ENCODE assay signal across 1 cellular context in genomic region chr14:76762617-76763361, GRCh38.
A peak's percentile ranks its signal among the peaks of the same experiment; 100 is the strongest.
TF ChIP-seq lines count a peak whose summit lies in the region.

No MANE protein-coding gene starts in this region.

TF ChIP-seq in K562, 482 proteins besides CTCF, POLR2A, EP300 and RAD21 (continued from another document):
- TF ChIP-seq, protein P1, sequence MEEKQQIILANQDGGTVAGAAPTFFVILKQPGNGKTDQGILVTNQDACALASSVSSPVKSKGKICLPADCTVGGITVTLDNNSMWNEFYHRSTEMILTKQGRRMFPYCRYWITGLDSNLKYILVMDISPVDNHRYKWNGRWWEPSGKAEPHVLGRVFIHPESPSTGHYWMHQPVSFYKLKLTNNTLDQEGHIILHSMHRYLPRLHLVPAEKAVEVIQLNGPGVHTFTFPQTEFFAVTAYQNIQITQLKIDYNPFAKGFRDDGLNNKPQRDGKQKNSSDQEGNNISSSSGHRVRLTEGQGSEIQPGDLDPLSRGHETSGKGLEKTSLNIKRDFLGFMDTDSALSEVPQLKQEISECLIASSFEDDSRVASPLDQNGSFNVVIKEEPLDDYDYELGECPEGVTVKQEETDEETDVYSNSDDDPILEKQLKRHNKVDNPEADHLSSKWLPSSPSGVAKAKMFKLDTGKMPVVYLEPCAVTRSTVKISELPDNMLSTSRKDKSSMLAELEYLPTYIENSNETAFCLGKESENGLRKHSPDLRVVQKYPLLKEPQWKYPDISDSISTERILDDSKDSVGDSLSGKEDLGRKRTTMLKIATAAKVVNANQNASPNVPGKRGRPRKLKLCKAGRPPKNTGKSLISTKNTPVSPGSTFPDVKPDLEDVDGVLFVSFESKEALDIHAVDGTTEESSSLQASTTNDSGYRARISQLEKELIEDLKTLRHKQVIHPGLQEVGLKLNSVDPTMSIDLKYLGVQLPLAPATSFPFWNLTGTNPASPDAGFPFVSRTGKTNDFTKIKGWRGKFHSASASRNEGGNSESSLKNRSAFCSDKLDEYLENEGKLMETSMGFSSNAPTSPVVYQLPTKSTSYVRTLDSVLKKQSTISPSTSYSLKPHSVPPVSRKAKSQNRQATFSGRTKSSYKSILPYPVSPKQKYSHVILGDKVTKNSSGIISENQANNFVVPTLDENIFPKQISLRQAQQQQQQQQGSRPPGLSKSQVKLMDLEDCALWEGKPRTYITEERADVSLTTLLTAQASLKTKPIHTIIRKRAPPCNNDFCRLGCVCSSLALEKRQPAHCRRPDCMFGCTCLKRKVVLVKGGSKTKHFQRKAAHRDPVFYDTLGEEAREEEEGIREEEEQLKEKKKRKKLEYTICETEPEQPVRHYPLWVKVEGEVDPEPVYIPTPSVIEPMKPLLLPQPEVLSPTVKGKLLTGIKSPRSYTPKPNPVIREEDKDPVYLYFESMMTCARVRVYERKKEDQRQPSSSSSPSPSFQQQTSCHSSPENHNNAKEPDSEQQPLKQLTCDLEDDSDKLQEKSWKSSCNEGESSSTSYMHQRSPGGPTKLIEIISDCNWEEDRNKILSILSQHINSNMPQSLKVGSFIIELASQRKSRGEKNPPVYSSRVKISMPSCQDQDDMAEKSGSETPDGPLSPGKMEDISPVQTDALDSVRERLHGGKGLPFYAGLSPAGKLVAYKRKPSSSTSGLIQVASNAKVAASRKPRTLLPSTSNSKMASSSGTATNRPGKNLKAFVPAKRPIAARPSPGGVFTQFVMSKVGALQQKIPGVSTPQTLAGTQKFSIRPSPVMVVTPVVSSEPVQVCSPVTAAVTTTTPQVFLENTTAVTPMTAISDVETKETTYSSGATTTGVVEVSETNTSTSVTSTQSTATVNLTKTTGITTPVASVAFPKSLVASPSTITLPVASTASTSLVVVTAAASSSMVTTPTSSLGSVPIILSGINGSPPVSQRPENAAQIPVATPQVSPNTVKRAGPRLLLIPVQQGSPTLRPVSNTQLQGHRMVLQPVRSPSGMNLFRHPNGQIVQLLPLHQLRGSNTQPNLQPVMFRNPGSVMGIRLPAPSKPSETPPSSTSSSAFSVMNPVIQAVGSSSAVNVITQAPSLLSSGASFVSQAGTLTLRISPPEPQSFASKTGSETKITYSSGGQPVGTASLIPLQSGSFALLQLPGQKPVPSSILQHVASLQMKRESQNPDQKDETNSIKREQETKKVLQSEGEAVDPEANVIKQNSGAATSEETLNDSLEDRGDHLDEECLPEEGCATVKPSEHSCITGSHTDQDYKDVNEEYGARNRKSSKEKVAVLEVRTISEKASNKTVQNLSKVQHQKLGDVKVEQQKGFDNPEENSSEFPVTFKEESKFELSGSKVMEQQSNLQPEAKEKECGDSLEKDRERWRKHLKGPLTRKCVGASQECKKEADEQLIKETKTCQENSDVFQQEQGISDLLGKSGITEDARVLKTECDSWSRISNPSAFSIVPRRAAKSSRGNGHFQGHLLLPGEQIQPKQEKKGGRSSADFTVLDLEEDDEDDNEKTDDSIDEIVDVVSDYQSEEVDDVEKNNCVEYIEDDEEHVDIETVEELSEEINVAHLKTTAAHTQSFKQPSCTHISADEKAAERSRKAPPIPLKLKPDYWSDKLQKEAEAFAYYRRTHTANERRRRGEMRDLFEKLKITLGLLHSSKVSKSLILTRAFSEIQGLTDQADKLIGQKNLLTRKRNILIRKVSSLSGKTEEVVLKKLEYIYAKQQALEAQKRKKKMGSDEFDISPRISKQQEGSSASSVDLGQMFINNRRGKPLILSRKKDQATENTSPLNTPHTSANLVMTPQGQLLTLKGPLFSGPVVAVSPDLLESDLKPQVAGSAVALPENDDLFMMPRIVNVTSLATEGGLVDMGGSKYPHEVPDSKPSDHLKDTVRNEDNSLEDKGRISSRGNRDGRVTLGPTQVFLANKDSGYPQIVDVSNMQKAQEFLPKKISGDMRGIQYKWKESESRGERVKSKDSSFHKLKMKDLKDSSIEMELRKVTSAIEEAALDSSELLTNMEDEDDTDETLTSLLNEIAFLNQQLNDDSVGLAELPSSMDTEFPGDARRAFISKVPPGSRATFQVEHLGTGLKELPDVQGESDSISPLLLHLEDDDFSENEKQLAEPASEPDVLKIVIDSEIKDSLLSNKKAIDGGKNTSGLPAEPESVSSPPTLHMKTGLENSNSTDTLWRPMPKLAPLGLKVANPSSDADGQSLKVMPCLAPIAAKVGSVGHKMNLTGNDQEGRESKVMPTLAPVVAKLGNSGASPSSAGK (IDR thresholded peaks at IDR 0.05): peak; percentile 34; the same call in 1 of the 2 replicates
- TF ChIP-seq, protein P2, sequence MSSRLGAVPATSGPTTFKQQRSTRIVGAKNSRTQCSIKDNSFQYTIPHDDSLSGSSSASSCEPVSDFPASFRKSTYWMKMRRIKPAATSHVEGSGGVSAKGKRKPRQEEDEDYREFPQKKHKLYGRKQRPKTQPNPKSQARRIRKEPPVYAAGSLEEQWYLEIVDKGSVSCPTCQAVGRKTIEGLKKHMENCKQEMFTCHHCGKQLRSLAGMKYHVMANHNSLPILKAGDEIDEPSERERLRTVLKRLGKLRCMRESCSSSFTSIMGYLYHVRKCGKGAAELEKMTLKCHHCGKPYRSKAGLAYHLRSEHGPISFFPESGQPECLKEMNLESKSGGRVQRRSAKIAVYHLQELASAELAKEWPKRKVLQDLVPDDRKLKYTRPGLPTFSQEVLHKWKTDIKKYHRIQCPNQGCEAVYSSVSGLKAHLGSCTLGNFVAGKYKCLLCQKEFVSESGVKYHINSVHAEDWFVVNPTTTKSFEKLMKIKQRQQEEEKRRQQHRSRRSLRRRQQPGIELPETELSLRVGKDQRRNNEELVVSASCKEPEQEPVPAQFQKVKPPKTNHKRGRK (tag; IDR thresholded peaks at IDR 0.05): no peak
- TF ChIP-seq PCBP1 (IDR thresholded peaks at IDR 0.05; ENCODE audit: low read depth, low read length, poor library complexity, severe bottlenecking): no peak
- no peak for TF ChIP-seq ZNF239 (CRISPR knock-in tag; IDR thresholded peaks at IDR 0.05)
- no peak for TF ChIP-seq ZNF644 (tag; IDR thresholded peaks at IDR 0.05; ENCODE audit: low read depth)
